7 cellular contexts compared by ENCODE assay signal in genomic region chr22:15775670-15776669, GRCh38.
DNase-seq lines count a peak whose midpoint lies in the region; ATAC-seq, FAIRE-seq and TF ChIP-seq lines count a peak whose summit lies in the region.
"Not testable (repeated sequence)": the region's sequence is repeated elsewhere in the genome, so short reads cannot be mapped to it uniquely, and the experiment has no call there.

No MANE protein-coding gene starts in this region.

- not testable (repeated sequence) for H3K36me3 ChIP-seq in HCT116 (ENCODE audit: control insufficient read depth in 1 of 2, insufficient read depth in 2 of 2, low read length in 2 of 2); RWPE2 (ENCODE audit: low read depth); K562 (ENCODE audit: control insufficient read depth, insufficient read depth, low read length)

- not testable (repeated sequence) for H3K27ac ChIP-seq in HCT116 (ENCODE audit: low read depth, low read length); RWPE2 (ENCODE audit: poor library complexity, severe bottlenecking); K562 (ENCODE audit: extremely low read depth, low read depth, low read length)

- intact Hi-C loops in HCT116 (cut with micrococcal nuclease); K562 (cut with micrococcal nuclease); posterior vena cava (cut with DNase I): not testable (repeated sequence)

- H3K9me1 ChIP-seq in K562 (ENCODE audit: control insufficient read depth, insufficient read depth, low read length) = not testable (repeated sequence)

- not testable (repeated sequence) for DNase-seq in HCT116 (ENCODE audit: low read depth, low spot score)
- peak; percentile 2 for DNase-seq in NCI-H1436 treated with DMSO at 0.1 percent for 48 hours (lab: John Stamatoyannopoulos, UW)
- DNase-seq in NCI-H524 (lab: John Stamatoyannopoulos, UW) = peak; percentile 27 to 44
- DNase-seq in RWPE2 (ENCODE audit: low spot score) = peak; percentile 72
- peak in 1 of 4 experiments; percentile 33 for DNase-seq in K562 (ENCODE audit: extremely low read depth in 1 of 4, low spot score in 3 of 4)
- peak; percentile 27 for DNase-seq in islet precursor cell
- peak; percentile 80 for DNase-seq in posterior vena cava (ENCODE audit: low spot score)

- not testable (repeated sequence) for H4K20me1 ChIP-seq in HCT116 (ENCODE audit: insufficient read depth); K562 (replicated peaks; ENCODE audit: control insufficient read depth, insufficient read depth, low read length)

- POLR2A ChIA-PET in HCT116 (lab: Charles Lee); K562 (lab: Yijun Ruan, JAX): not testable (repeated sequence)

- CTCF ChIA-PET in HCT116 (lab: Charles Lee); K562 (lab: Yijun Ruan, JAX; ENCODE audit: low intra/inter-chr PET ratio): not testable (repeated sequence)

- H3K9ac ChIP-seq in HCT116 (ENCODE audit: low read length); K562 (ENCODE audit: insufficient read depth in 1 of 2, low read depth in 2 of 2, low read length in 2 of 2): not testable (repeated sequence)

- H2AFZ ChIP-seq in HCT116 (ENCODE audit: low read depth, low read length, poor library complexity, severe bottlenecking); K562 (ENCODE audit: low read depth, low read length): not testable (repeated sequence)

- H3K9me2 ChIP-seq in HCT116 (ENCODE audit: insufficient read depth) = not testable (repeated sequence)

- peak; percentile 82 for ATAC-seq in HCT116
- peak; percentile 79 for ATAC-seq in RWPE2 (ENCODE audit: low read depth)
- ATAC-seq in K562 = peak; percentile 97

- not testable (repeated sequence) for FAIRE-seq in K562 (lab: Jason Lieb, UNC)

- H3K27me3 ChIP-seq in HCT116 (ENCODE audit: insufficient read depth, low read length); RWPE2 (ENCODE audit: insufficient read depth, poor library complexity, severe bottlenecking); K562 (ENCODE audit: control insufficient read depth in 2 of 2, insufficient read depth in 2 of 2, low read length in 2 of 2): not testable (repeated sequence)

- TF ChIP-seq EP300 in K562 (IDR thresholded peaks at IDR 0.05; ENCODE audit: low read length) = not testable (repeated sequence)

- BruUV-seq in HCT116 (replicated peaks; lab: Mats Ljungman, UMichigan); K562 (replicated peaks; lab: Mats Ljungman, UMichigan): not testable (repeated sequence)

- not testable (repeated sequence) for H3K79me2 ChIP-seq in HCT116 (ENCODE audit: insufficient read depth, low read length); K562 (ENCODE audit: control insufficient read depth, insufficient read depth, low read length)

- not testable (repeated sequence) for TF ChIP-seq RAD21 in HCT116 (IDR thresholded peaks at IDR 0.05; ENCODE audit: low read depth); K562 (CRISPR knock-in tag; conservative IDR thresholded peaks at IDR 0.05 in 1 of 2, IDR thresholded peaks at IDR 0.05 in 1 of 2)

- RAD21 ChIA-PET in HCT116 (lab: Charles Lee; ENCODE audit: low non-redundant PET in 1 of 2, low total read pairs in 2 of 2, uncharacterized antibody in 2 of 2, unreplicated experiment in 2 of 2) = not testable (repeated sequence)

- not testable (repeated sequence) for H3K4me3 ChIP-seq in HCT116 (replicated peaks in 1 of 2; ENCODE audit: low read depth in 1 of 2, low read length in 2 of 2); RWPE2 (ENCODE audit: severe bottlenecking); K562

- H3K9me3 ChIP-seq in HCT116 (ENCODE audit: control insufficient read depth in 1 of 2, insufficient read depth in 1 of 2, low read depth in 1 of 2, low read length in 2 of 2); RWPE2 (ENCODE audit: severe bottlenecking); K562 (replicated peaks; ENCODE audit: control insufficient read depth, insufficient read depth, low read depth, low read length): not testable (repeated sequence)

- TF ChIP-seq POLR2A in HCT116 (IDR thresholded peaks at IDR 0.05; ENCODE audit: borderline replicate concordance, extremely low read depth, insufficient read depth, insufficient read length); K562 (conservative IDR thresholded peaks at IDR 0.05): not testable (repeated sequence)

- H3K4me2 ChIP-seq in HCT116 (ENCODE audit: low read length); K562 (ENCODE audit: insufficient read depth, low read length): not testable (repeated sequence)

- in situ Hi-C loops in K562 (cut with MboI) = not testable (repeated sequence)

- TF ChIP-seq CTCF in HCT116 (IDR thresholded peaks at IDR 0.05 in 2 of 3, conservative IDR thresholded peaks at IDR 0.05 in 1 of 3; ENCODE audit: borderline replicate concordance in 1 of 3, insufficient read depth in 1 of 3, low read depth in 2 of 3, low read length in 2 of 3); RWPE2 (IDR thresholded peaks at IDR 0.05; ENCODE audit: poor library complexity, severe bottlenecking): not testable (repeated sequence)
- peak in 2 of 3 experiments; percentile 20 to 26; a peak in 3 of 6 replicates for TF ChIP-seq CTCF in K562 (IDR thresholded peaks at IDR 0.05 in 2 of 3, conservative IDR thresholded peaks at IDR 0.05 in 1 of 3; ENCODE audit: insufficient read depth in 2 of 3, low read depth in 1 of 3, low read length in 3 of 3)

- WGBS in K562 (ENCODE audit: insufficient coverage, low coverage, missing lambda C conversion rate) = 2% methylated on average over 10 of the region's 43 CpGs

- H3K4me1 ChIP-seq in HCT116 (ENCODE audit: control insufficient read depth in 1 of 2, insufficient read depth in 2 of 2, low read length in 2 of 2); RWPE2 (ENCODE audit: insufficient read depth, poor library complexity, severe bottlenecking); K562 (replicated peaks in 1 of 2; ENCODE audit: control insufficient read depth in 2 of 2, insufficient read depth in 2 of 2, low read length in 2 of 2): not testable (repeated sequence)

TF ChIP-seq in K562, 482 proteins besides CTCF, POLR2A, EP300 and RAD21:
- TF ChIP-seq CTCFL (IDR thresholded peaks at IDR 0.05; ENCODE audit: borderline replicate concordance, insufficient read depth, low read depth, low read length, poor library complexity, severe bottlenecking) = peak; percentile 15
- peak in 1 of 2 experiments; percentile 54 for TF ChIP-seq E2F6 (IDR thresholded peaks at IDR 0.05; ENCODE audit: borderline replicate concordance in 1 of 2, extremely low read depth in 1 of 2, insufficient read depth in 1 of 2, insufficient read length in 1 of 2, low read depth in 1 of 2, low read length in 1 of 2, poor library complexity in 1 of 2, severe bottlenecking in 1 of 2)
